30 cellular contexts compared by ENCODE assay signal in genomic region chr13:37531054-37531453, GRCh38.
DNase-seq lines count a peak whose midpoint lies in the region; ATAC-seq and TF ChIP-seq lines count a peak whose summit lies in the region.
"Had no signal": no experiment of that assay in that cellular context is flagged by ENCODE, and none has a peak within 500 bp of the region (broad histone marks: within the 10 kb centered on the region; RNA-seq: fewer than 3 reads in every experiment).

No MANE protein-coding gene starts in this region.

- no peak for TF ChIP-seq RAD21 in IMR-90 (IDR thresholded peaks at IDR 0.05; ENCODE audit: low read length)

- H3K4me1 Mint-ChIP-seq in activated CD8-positive, alpha-beta T cell treated with anti-CD3 and anti-CD28 coated beads, Interleukin-2, amount 10 ng/mL, durations not matched to agents 7 days and 5 days (ENCODE audit: low read depth) = no peaks in the 10 kb centered on the region
- H3K4me1 Mint-ChIP-seq: activated CD4-positive, alpha-beta T cell treated with anti-CD3 and anti-CD28 coated beads, Interleukin-2, amount 10 ng/mL, durations not matched to agents 7 days and 5 days; naive thymus-derived CD4-positive, alpha-beta T cell had no signal

- no peaks in the 10 kb centered on the region for H3K9me1 ChIP-seq in IMR-90 (ENCODE audit: insufficient read depth, low read length)

- TF ChIP-seq CTCF in AG10803 (conservative IDR thresholded peaks at IDR 0.05; ENCODE audit: low read length) (no peak), IMR-90 (conservative IDR thresholded peaks at IDR 0.05; ENCODE audit: low read depth, low read length) (no peak), cardiac fibroblast (IDR thresholded peaks at IDR 0.05; ENCODE audit: low read depth, low read length) (no peak), osteoblast (IDR thresholded peaks at IDR 0.05; ENCODE audit: extremely low read depth, low read depth, low read length) (no peak)

- H3K4me1 ChIP-seq in IMR-90 (ENCODE audit: control insufficient read depth, insufficient read depth, low read length) (no peaks in the 10 kb centered on the region; the same call in 1 of the 2 replicates), osteoblast (ENCODE audit: insufficient read depth, low read length) (peaks cover 36% of the 10 kb centered on the region)
- H3K4me1 ChIP-seq: A549, adrenal gland, stomach, tibial nerve had no signal

- H3K9me3 Mint-ChIP-seq in activated CD8-positive, alpha-beta T cell treated with anti-CD3 and anti-CD28 coated beads, Interleukin-2, amount 10 ng/mL, durations not matched to agents 7 days and 5 days (ENCODE audit: insufficient read depth) = peaks cover 21% of the 10 kb centered on the region

- no peak overlapping the region for H3K4ac ChIP-seq in IMR-90 (ENCODE audit: low read depth, low read length)

- POLR2A ChIA-PET in IMR-90 (lab: Charles Lee; ENCODE audit: unreplicated experiment) = no interaction called here
- POLR2A ChIA-PET in activated CD8-positive, alpha-beta T cell treated with anti-CD3 and anti-CD28 coated beads, Interleukin-2, amount 10 ng/mL, durations not matched to agents 7 days and 5 days (lab: Charles Lee) = no interaction called here

- CTCF ChIA-PET in IMR-90 (lab: Yijun Ruan, JAX) = no interaction called here
- CTCF ChIA-PET in activated CD8-positive, alpha-beta T cell treated with anti-CD3 and anti-CD28 coated beads, Interleukin-2, amount 10 ng/mL, durations not matched to agents 7 days and 5 days (lab: Charles Lee) = no interaction called here

- H3K9me3 ChIP-seq in IMR-90 (ENCODE audit: control insufficient read depth, insufficient read depth, low read length) (peaks cover 6% of the 10 kb centered on the region; the same call in 1 of the 2 replicates), osteoblast (ENCODE audit: low read depth, low read length) (no peaks in the 10 kb centered on the region)
- H3K9me3 ChIP-seq: A549 had no signal

- in situ Hi-C loops in IMR-90 (cut with MboI; ENCODE audit: low sequenced_read_pairs) = no loop called here

- H3K23ac ChIP-seq in IMR-90 (ENCODE audit: low read depth, low read length) = no peak overlapping the region

- H2AFZ ChIP-seq in IMR-90 (replicated peaks; ENCODE audit: low read length, poor library complexity) (no peak overlapping the region), osteoblast (ENCODE audit: low read length) (no peak overlapping the region)
- H2AFZ ChIP-seq: PC-9 had no signal

- H2AK9ac ChIP-seq in IMR-90 (replicated peaks; ENCODE audit: low read depth, low read length, poor library complexity) = no peak overlapping the region

- no peak for TF ChIP-seq POLR2A in IMR-90 (IDR thresholded peaks at IDR 0.05; ENCODE audit: low read depth, low read length)

- H3K27me3 Mint-ChIP-seq in activated CD8-positive, alpha-beta T cell treated with anti-CD3 and anti-CD28 coated beads, Interleukin-2, amount 10 ng/mL, durations not matched to agents 7 days and 5 days (ENCODE audit: low read depth) = no peaks in the 10 kb centered on the region
- H3K27me3 Mint-ChIP-seq: activated CD4-positive, alpha-beta T cell treated with anti-CD3 and anti-CD28 coated beads, Interleukin-2, amount 10 ng/mL, durations not matched to agents 7 days and 5 days; dendritic cell treated with granulocyte-macrophage colony-stimulating factor and Interleukin-4, amounts not matched to agents 40 ng/mL and 50 ng/mL, for 4 days; naive thymus-derived CD4-positive, alpha-beta T cell had no signal

- H3K27ac ChIP-seq in IMR-90 (ENCODE audit: insufficient read depth, low read length) = no peak overlapping the region
- peak overlapping the region; percentile 92 for H3K27ac ChIP-seq in osteoblast (ENCODE audit: low read depth, low read length)
- H3K27ac ChIP-seq: A549; adrenal gland; BLaER1 treated with 17β-estradiol and CSF1 and Interleukin-3, amounts not matched to agents 10 nM and 100 nM; cardiac muscle cell; PC-9; stomach; tibial nerve had no signal

- H2BK120ac ChIP-seq in IMR-90 (ENCODE audit: low read depth, low read length) = no peak overlapping the region

- no peak for ATAC-seq in IMR-90 (ENCODE audit: low read depth)
- ATAC-seq in activated CD8-positive, alpha-beta T cell treated with anti-CD3 and anti-CD28 coated beads, Interleukin-2, amount 10 ng/mL, durations not matched to agents 7 days and 5 days = no peak
- ATAC-seq: A549; left lobe of liver; naive thymus-derived CD4-positive, alpha-beta T cell had no signal

- no peak overlapping the region for H3K56ac ChIP-seq in IMR-90 (ENCODE audit: extremely low read depth, insufficient read depth, low read length)

- H3K27me3 ChIP-seq in IMR-90 (ENCODE audit: control insufficient read depth, insufficient read depth, low read length) (no peaks in the 10 kb centered on the region), osteoblast (ENCODE audit: insufficient read depth, low read length) (no peaks in the 10 kb centered on the region)
- H3K27me3 ChIP-seq: adrenal gland; BLaER1 treated with 17β-estradiol and CSF1 and Interleukin-3, amounts not matched to agents 10 nM and 100 nM; cardiac muscle cell; stomach; tibial nerve had no signal

- H2BK5ac ChIP-seq in IMR-90 (ENCODE audit: low read depth, low read length, poor library complexity, severe bottlenecking) = no peak overlapping the region

- no peak overlapping the region for H3K4me2 ChIP-seq in IMR-90 (ENCODE audit: low read depth, low read length)
- no peak overlapping the region for H3K4me2 ChIP-seq in osteoblast (ENCODE audit: insufficient read depth, low read length)
- H3K4me2 ChIP-seq: A549; BLaER1 treated with 17β-estradiol and CSF1 and Interleukin-3, amounts not matched to agents 10 nM and 100 nM; PC-9; smooth muscle cell had no signal

- peak; percentile 53 for DNase-seq in AG10803 (ENCODE audit: low read depth)
- DNase-seq in IMR-90 = peak; percentile 15
- peak; percentile 68 to 94 for DNase-seq in cardiac fibroblast (ENCODE audit: low read depth in 2 of 2)
- no peak for DNase-seq in osteoblast (ENCODE audit: insufficient read length, low spot score, missing footprints)
- no peak for DNase-seq in activated CD8-positive, alpha-beta T cell treated with anti-CD3 and anti-CD28 coated beads, Interleukin-2, amount 10 ng/mL, durations not matched to agents 7 days and 5 days
- DNase-seq in NCI-H1092 treated with DMSO at 0.1 percent for 48 hours (lab: John Stamatoyannopoulos, UW) = no peak
- no peak for DNase-seq in NCI-H446 treated with DMSO at 0.1 percent for 48 hours (lab: John Stamatoyannopoulos, UW)
- DNase-seq in effector CD8-positive, alpha-beta T cell (lab: John Stamatoyannopoulos, UW) = no peak
- DNase-seq: activated CD4-positive, alpha-beta T cell treated with anti-CD3 and anti-CD28 coated beads, Interleukin-2, amount 10 ng/mL, durations not matched to agents 7 days and 5 days; activated naive CD4-positive, alpha-beta T cell treated with Interleukin-2 at 50 U/mL for 16 hours; adrenal gland; COR-L47; DMS79; naive thymus-derived CD4-positive, alpha-beta T cell; NCI-H187; NCI-H526 treated with DMSO at 0.1 percent for 48 hours; occipital lobe; SHP77; stimulated activated CD4-positive, alpha-beta T cell treated with anti-CD3 and anti-CD28 coated beads, Interleukin-1b, Interleukin-23, amount 100 ng/mL, for 48 hours; stimulated activated CD8-positive, alpha-beta memory T cell treated with anti-CD3 and anti-CD28 coated beads, Interleukin-4, amount 100 ng/mL, for 48 hours; stomach had no signal

- H3K36me3 ChIP-seq in IMR-90 (ENCODE audit: control insufficient read depth, insufficient read depth, low read length) (no peaks in the 10 kb centered on the region), osteoblast (ENCODE audit: insufficient read depth, low read length) (no peaks in the 10 kb centered on the region)
- H3K36me3 ChIP-seq: adrenal gland; BLaER1 treated with 17β-estradiol and CSF1 and Interleukin-3, amounts not matched to agents 10 nM and 100 nM; cardiac muscle cell; stomach; tibial nerve had no signal

- H3K79me1 ChIP-seq in IMR-90 (ENCODE audit: low read depth in 1 of 2, low read length in 2 of 2) = no peaks in the 10 kb centered on the region

- no peak overlapping the region for H4K91ac ChIP-seq in IMR-90 (ENCODE audit: insufficient read depth, low read depth, low read length)

- H4K20me1 ChIP-seq in IMR-90 (ENCODE audit: insufficient read depth, low read length) (no peaks in the 10 kb centered on the region), osteoblast (ENCODE audit: insufficient read depth, low read length) (no peaks in the 10 kb centered on the region)
- H4K20me1 ChIP-seq: BLaER1 treated with 17β-estradiol and CSF1 and Interleukin-3, amounts not matched to agents 10 nM and 100 nM had no signal

- intact Hi-C loops in IMR-90 (cut with micrococcal nuclease) = no loop called here

- no peak overlapping the region for H3K9ac ChIP-seq in IMR-90 (ENCODE audit: low read depth, low read length)
- H3K9ac ChIP-seq: BLaER1 treated with 17β-estradiol and CSF1 and Interleukin-3, amounts not matched to agents 10 nM and 100 nM had no signal

- H3K18ac ChIP-seq in IMR-90 (ENCODE audit: low read depth, low read length) = no peak overlapping the region

- H4K8ac ChIP-seq in IMR-90 (ENCODE audit: low read depth in 2 of 2, low read length in 2 of 2) = no peak overlapping the region

- no peak overlapping the region for H3K4me3 Mint-ChIP-seq in activated CD8-positive, alpha-beta T cell treated with anti-CD3 and anti-CD28 coated beads, Interleukin-2, amount 10 ng/mL, durations not matched to agents 7 days and 5 days
- H3K4me3 Mint-ChIP-seq: activated CD4-positive, alpha-beta T cell treated with anti-CD3 and anti-CD28 coated beads, Interleukin-2, amount 10 ng/mL, durations not matched to agents 7 days and 5 days; dendritic cell treated with granulocyte-macrophage colony-stimulating factor and Interleukin-4, amounts not matched to agents 40 ng/mL and 50 ng/mL, for 4 days; mesothelial cell of epicardium; naive thymus-derived CD4-positive, alpha-beta T cell had no signal

- BruUV-seq in IMR-90 (replicated peaks; lab: Mats Ljungman, UMichigan) = no TSS peak

- H3K79me2 ChIP-seq in osteoblast (ENCODE audit: insufficient read depth, low read length) = no peaks in the 10 kb centered on the region

- H3K4me3 ChIP-seq in AG10803 (ENCODE audit: low read length) (no peak overlapping the region), IMR-90 (ENCODE audit: insufficient read depth, low read depth, low read length) (no peak overlapping the region), cardiac fibroblast (replicated peaks in 1 of 2; ENCODE audit: low read depth in 2 of 2, low read length in 2 of 2) (no peak overlapping the region), osteoblast (ENCODE audit: insufficient read depth, low read length) (no peak overlapping the region)
- H3K4me3 ChIP-seq: A549; adrenal gland; BLaER1 treated with 17β-estradiol and CSF1 and Interleukin-3, amounts not matched to agents 10 nM and 100 nM; cardiac muscle cell; PC-9; smooth muscle cell; stomach; tibial nerve had no signal

- H3K36me3 Mint-ChIP-seq in activated CD8-positive, alpha-beta T cell treated with anti-CD3 and anti-CD28 coated beads, Interleukin-2, amount 10 ng/mL, durations not matched to agents 7 days and 5 days (ENCODE audit: low read depth) = no peaks in the 10 kb centered on the region
- H3K36me3 Mint-ChIP-seq: naive thymus-derived CD4-positive, alpha-beta T cell had no signal

- H4K5ac ChIP-seq in IMR-90 (ENCODE audit: low read depth, low read length) = no peak overlapping the region

- H2AK5ac ChIP-seq in IMR-90 (ENCODE audit: low read depth, low read length) = no peak overlapping the region

- no peak overlapping the region for H3K27ac Mint-ChIP-seq in activated CD8-positive, alpha-beta T cell treated with anti-CD3 and anti-CD28 coated beads, Interleukin-2, amount 10 ng/mL, durations not matched to agents 7 days and 5 days
- H3K27ac Mint-ChIP-seq: activated CD4-positive, alpha-beta T cell treated with anti-CD3 and anti-CD28 coated beads, Interleukin-2, amount 10 ng/mL, durations not matched to agents 7 days and 5 days; dendritic cell treated with granulocyte-macrophage colony-stimulating factor and Interleukin-4, amounts not matched to agents 40 ng/mL and 50 ng/mL, for 4 days; mesothelial cell of epicardium; naive thymus-derived CD4-positive, alpha-beta T cell had no signal

- H3K14ac ChIP-seq in IMR-90 (replicated peaks; ENCODE audit: low read depth, low read length) = no peak overlapping the region

- dilution Hi-C loops in IMR-90 (cut with HindIII; ENCODE audit: low sequenced_read_pairs, unreplicated experiment) = no loop called here

- no CpG with 5 or more reads among the region's 2 CpGs for WGBS in IMR-90 (ENCODE audit: extremely low coverage in 2 of 2, insufficient read length in 1 of 2), 2 experiments

- no peak overlapping the region for H2BK20ac ChIP-seq in IMR-90 (ENCODE audit: low read depth, low read length)

- H2BK15ac ChIP-seq in IMR-90 (ENCODE audit: low read depth, low read length) = no peak overlapping the region

Comparison
In these comparisons a context has a peak if more than half of its experiments do, and no peak if none do; other contexts are left out.
1. DNase-seq: peak in AG10803 (single experiment), IMR-90 (single experiment) and cardiac fibroblast (2 of 2); none in osteoblast (single experiment), activated CD8-positive, alpha-beta T cell treated with anti-CD3 and anti-CD28 coated beads, Interleukin-2, amount 10 ng/mL, durations not matched to agents 7 days and 5 days (single experiment), NCI-H1092 treated with DMSO at 0.1 percent for 48 hours (single experiment), NCI-H446 treated with DMSO at 0.1 percent for 48 hours (single experiment) and effector CD8-positive, alpha-beta T cell (single experiment).